8 cellular contexts compared by ENCODE assay signal in the genomic region with DNA sequence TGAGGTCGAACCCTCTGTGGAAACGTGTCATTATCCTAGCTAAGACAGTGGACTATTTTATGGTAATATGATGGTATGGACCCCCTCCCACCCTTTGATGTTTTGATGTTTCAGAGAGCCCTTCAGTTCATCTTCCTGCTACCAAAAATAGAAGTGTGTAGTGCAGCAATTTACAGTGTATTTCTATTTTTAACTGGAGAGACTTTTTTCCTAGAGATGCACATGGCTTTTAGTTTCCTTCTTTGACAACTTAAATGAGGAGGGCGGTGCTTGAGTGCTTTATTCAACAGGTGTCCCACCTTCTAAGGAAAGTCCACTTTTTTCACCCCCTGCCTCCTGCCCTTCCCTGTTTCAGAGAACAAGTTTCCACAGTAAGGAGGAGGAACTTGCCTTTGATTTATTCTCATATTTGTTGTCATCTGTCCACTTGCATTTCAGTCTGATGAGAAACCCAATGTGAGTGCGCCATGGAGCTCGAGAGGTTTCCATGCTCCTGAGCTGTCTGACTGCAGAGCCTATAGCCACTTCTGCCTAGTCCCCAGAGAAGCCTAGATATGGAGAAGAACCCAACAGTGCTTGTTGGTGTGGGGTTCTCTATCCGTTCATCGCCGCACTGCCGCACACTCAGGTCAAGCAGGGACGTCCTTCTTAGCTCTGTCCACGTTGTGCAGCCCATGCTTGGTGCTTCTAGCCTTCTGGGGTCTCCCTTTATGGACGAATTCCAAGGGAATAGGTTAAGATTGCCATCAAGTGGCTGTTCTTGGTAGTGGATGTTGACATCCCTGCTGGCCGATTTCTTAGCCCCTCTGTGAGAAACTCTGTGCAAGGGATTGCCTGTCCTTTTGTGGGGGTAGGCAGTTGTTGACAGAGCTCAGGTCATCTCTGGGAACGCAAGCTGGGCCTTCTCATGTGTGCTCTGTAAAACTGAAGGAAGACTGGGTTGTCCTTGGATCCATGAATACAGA.
A peak's percentile ranks its signal among the peaks of the same experiment; 100 is the strongest.
DNase-seq lines count a peak whose midpoint lies in the region; ATAC-seq and TF ChIP-seq lines count a peak whose summit lies in the region.

No MANE protein-coding gene starts in this region.

- peaks cover 0 to 18% of the 10 kb centered on the region in 2 donors for H3K4me1 ChIP-seq in uterus

- H3K27me3 ChIP-seq in AG04450 (ENCODE audit: control insufficient read depth, insufficient read depth, low read length) (no peaks in the 10 kb centered on the region), GM06990 (replicated peaks; ENCODE audit: control insufficient read depth, insufficient read depth, low read length) (no peaks in the 10 kb centered on the region), brain microvascular endothelial cell (replicated peaks) (no peaks in the 10 kb centered on the region), uterus (no peaks in the 10 kb centered on the region)

- H3K27ac ChIP-seq in AG04450 (ENCODE audit: low read depth, low read length) (no peak overlapping the region), brain microvascular endothelial cell (no peak overlapping the region), uterus (no peak overlapping the region)

- POLR2A ChIA-PET in AG04450 (lab: Yijun Ruan, JAX), result no interaction called here

- no peak for DNase-seq in AG04450 (ENCODE audit: low read depth, low spot score)
- peak; percentile 43 for DNase-seq in GM06990 (ENCODE audit: extremely low read depth, insufficient read length)
- DNase-seq in NCI-H446 (lab: John Stamatoyannopoulos, UW), result peak; percentile 32 to 60
- peak; percentile 62 for DNase-seq in brain microvascular endothelial cell
- peak; percentile 93 for DNase-seq in left kidney (ENCODE audit: low read depth, low spot score)
- no peak for DNase-seq in uterus
- DNase-seq in GM19238 (ENCODE audit: insufficient read length, low spot score), result no peak

- TF ChIP-seq CTCF in AG04450 (IDR thresholded peaks at IDR 0.05; ENCODE audit: low read depth, low read length) (peak; percentile 74), GM06990 (IDR thresholded peaks at IDR 0.05; ENCODE audit: insufficient read depth, low read length, poor library complexity, severe bottlenecking) (peak; percentile 63), brain microvascular endothelial cell (IDR thresholded peaks at IDR 0.05; ENCODE audit: low read depth, low read length, missing control alignments) (peak; percentile 84), uterus (IDR thresholded peaks at IDR 0.05) (peak; percentile 21 to 41 (median 29))

- intact Hi-C loops in uterus (cut with DNase I; ENCODE audit: low total_unique reads), result no loop called here

- no peak overlapping the region for H3K4me3 ChIP-seq in AG04450 (ENCODE audit: low read depth, low read length)
- no peak overlapping the region for H3K4me3 ChIP-seq in GM06990 (replicated peaks; ENCODE audit: low read depth, low read length)
- no peak overlapping the region for H3K4me3 ChIP-seq in brain microvascular endothelial cell (ENCODE audit: low read depth, low read length)
- H3K4me3 ChIP-seq in uterus, result no peak overlapping the region

- no peak for TF ChIP-seq POLR2A in uterus (IDR thresholded peaks at IDR 0.05)

- ATAC-seq in HG03039 (IDR thresholded peaks at IDR 0.05; ENCODE audit: unreplicated experiment), result no peak

- peaks cover 3% of the 10 kb centered on the region; the same call in 1 of the 2 replicates for H3K9me3 ChIP-seq in AG04450 (ENCODE audit: control insufficient read depth, insufficient read depth, low read length)
- no peaks in the 10 kb centered on the region for H3K9me3 ChIP-seq in uterus

- in situ Hi-C loops in brain microvascular endothelial cell (cut with HindIII; ENCODE audit: low pct_ligation_motif_present, low sequenced_read_pairs), result no loop called here

- H3K36me3 ChIP-seq in GM06990 (ENCODE audit: control insufficient read depth, insufficient read depth, low read length), result no peaks in the 10 kb centered on the region
- no peaks in the 10 kb centered on the region for H3K36me3 ChIP-seq in brain microvascular endothelial cell (replicated peaks)
- no peaks in the 10 kb centered on the region for H3K36me3 ChIP-seq in uterus

- CTCF ChIA-PET in AG04450 (lab: Charles Lee), result interaction anchor here (0.5 to 2.6 kb wide), 21 partner anchors 8 to 1481 kb away, joined by 3 to 13 read pairs (median 4); no protein-coding TSS in a partner anchor

Comparison
In these comparisons a context has a peak if more than half of its experiments do, and no peak if none do; other contexts are left out.
1. DNase-seq: peak in GM06990 (single experiment), NCI-H446 (2 of 2), brain microvascular endothelial cell (single experiment) and left kidney (single experiment); none in AG04450 (single experiment), uterus (0 of 2) and GM19238 (single experiment).
2. CTCF ChIP-seq: peak in every context shown above with its lines; median percentile 84 in brain microvascular endothelial cell; 74 in AG04450; 63 in GM06990; 29 in uterus.